ENCODE assay signal across 15 cellular contexts in genomic region chr15:38860682-38861081, GRCh38.
DNase-seq lines count a peak whose midpoint lies in the region; ATAC-seq and TF ChIP-seq lines count a peak whose summit lies in the region.
"Had no signal": no experiment of that assay in that cellular context is flagged by ENCODE, and none has a peak within 500 bp of the region (broad histone marks: within the 10 kb centered on the region; RNA-seq: fewer than 3 reads in every experiment).

No MANE protein-coding gene starts in this region.

- no peaks in the 10 kb centered on the region for H3K36me3 ChIP-seq in adipocyte (ENCODE audit: control insufficient read depth, insufficient read depth, low read length, severe bottlenecking)
- no peaks in the 10 kb centered on the region for H3K36me3 ChIP-seq in tibial artery
- H3K36me3 ChIP-seq: HAP-1 had no signal

- DNase-seq in AG10803 (ENCODE audit: low read depth) = peak; percentile 91
- DNase-seq in GM03348 (ENCODE audit: low spot score) = peak; percentile 27
- peak; percentile 28 for DNase-seq in adipocyte (ENCODE audit: low read depth)
- peak; percentile 60 for DNase-seq in fibroblast of pulmonary artery (ENCODE audit: low read depth)
- no peak for DNase-seq in NCI-H1048 (lab: John Stamatoyannopoulos, UW)
- no peak for DNase-seq in NCI-H446 treated with DMSO at 0.1 percent for 48 hours (lab: John Stamatoyannopoulos, UW)
- no peak for DNase-seq in tibial artery
- DNase-seq: DMS53, NCI-H1436 treated with DMSO at 0.1 percent for 48 hours, NCI-H2081 treated with DMSO at 0.1 percent for 48 hours, NCI-H226, NCI-H526 treated with DMSO at 0.1 percent for 48 hours, SHP77 had no signal

- no peak overlapping the region for H3K27ac ChIP-seq in tibial artery

- H3K4me3 ChIP-seq in AG10803 (ENCODE audit: low read length) = no peak overlapping the region
- no peak overlapping the region for H3K4me3 ChIP-seq in adipocyte (ENCODE audit: low read length)
- H3K4me3 ChIP-seq in fibroblast of pulmonary artery (replicated peaks; ENCODE audit: low read depth, low read length) = no peak overlapping the region
- no peak overlapping the region for H3K4me3 ChIP-seq in tibial artery
- H3K4me3 ChIP-seq: HAP-1 had no signal

- ATAC-seq in HG02973 (IDR thresholded peaks at IDR 0.05; ENCODE audit: unreplicated experiment) = no peak

- H3K9me3 ChIP-seq in adipocyte (ENCODE audit: control insufficient read depth, low read length) (no peaks in the 10 kb centered on the region), tibial artery (no peaks in the 10 kb centered on the region)
- H3K9me3 ChIP-seq: HAP-1 had no signal

- no peak overlapping the region for H3K9ac ChIP-seq in adipocyte (ENCODE audit: low read length)

- TF ChIP-seq CTCF in AG10803 (conservative IDR thresholded peaks at IDR 0.05; ENCODE audit: low read length) (no peak), fibroblast of pulmonary artery (IDR thresholded peaks at IDR 0.05; ENCODE audit: low read length, missing control alignments) (no peak), tibial artery (IDR thresholded peaks at IDR 0.05) (no peak)

- intact Hi-C loops in tibial artery (cut with DNase I; ENCODE audit: low total_unique reads) = no loop called here

- H3K4me1 ChIP-seq in adipocyte (ENCODE audit: control insufficient read depth, insufficient read depth, low read length) (peaks cover 20% of the 10 kb centered on the region), tibial artery (peaks cover 0 to 26% (median 14%) of the 10 kb centered on the region in 4 donors)
- H3K4me1 ChIP-seq: HAP-1 had no signal

- H3K27me3 ChIP-seq in adipocyte (replicated peaks; ENCODE audit: control insufficient read depth, insufficient read depth, low read length) (no peaks in the 10 kb centered on the region), tibial artery (no peaks in the 10 kb centered on the region)

Comparison
In these comparisons a context has a peak if more than half of its experiments do, and no peak if none do; other contexts are left out.
1. DNase-seq: peak in AG10803 (single experiment), GM03348 (single experiment), adipocyte (single experiment) and fibroblast of pulmonary artery (single experiment); none in NCI-H1048 (single experiment), NCI-H446 treated with DMSO at 0.1 percent for 48 hours (single experiment) and tibial artery (0 of 2).